8 cellular contexts compared by ENCODE assay signal in the genomic region with DNA sequence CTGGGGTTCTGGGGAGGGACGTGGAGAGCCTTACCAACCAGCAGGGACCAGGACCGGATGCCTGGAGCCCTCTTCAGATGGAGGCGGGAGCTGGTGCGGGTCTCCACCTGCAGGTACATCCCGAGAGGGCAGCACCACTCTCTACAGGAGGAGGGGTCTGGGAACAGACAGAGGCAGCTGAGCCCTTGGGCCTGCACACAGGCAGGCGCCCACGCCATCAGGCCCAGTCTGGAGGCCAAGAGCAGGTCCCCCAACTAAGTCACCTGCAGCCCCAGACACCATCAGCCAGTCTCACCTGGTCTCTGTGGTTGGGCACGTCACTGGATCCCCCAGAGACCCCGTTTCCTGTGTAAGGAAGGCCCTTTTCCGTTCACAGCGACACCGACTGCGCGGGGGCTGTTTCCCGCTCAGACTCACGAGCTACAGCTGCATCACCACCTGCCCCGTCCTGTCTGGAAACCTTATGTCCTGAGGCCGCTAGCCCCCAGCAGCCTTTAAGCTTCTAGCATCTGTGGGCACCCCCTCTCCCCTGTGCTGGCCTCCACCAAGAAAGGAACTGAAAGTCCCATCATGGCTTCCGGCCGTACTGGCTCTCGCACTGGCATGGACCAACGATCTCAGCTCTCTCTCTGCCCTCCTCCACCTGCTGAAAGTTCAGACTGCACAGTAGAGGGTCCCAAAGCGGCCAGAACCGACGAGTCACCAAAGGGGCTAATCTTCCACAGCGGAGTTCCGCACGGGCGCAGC. TPM values are rescaled to one million over a fixed set of nuclear protein-coding genes. Genes with fewer than 3 reads are reported as not detected.
DNase-seq lines count a peak whose midpoint lies in the region; ATAC-seq, FAIRE-seq and TF ChIP-seq lines count a peak whose summit lies in the region.

No MANE protein-coding gene starts in this region.

- peak; percentile 43 for ATAC-seq in GM19023 (IDR thresholded peaks at IDR 0.05; ENCODE audit: unreplicated experiment)
- ATAC-seq in HG03060 (IDR thresholded peaks at IDR 0.05; ENCODE audit: low read depth, unreplicated experiment) = peak; percentile 46
- peak; percentile 76 for ATAC-seq in memory B cell (ENCODE audit: low read depth)
- ATAC-seq in sciatic nerve = no peak

- peak overlapping the region; percentile 80 for H3K27ac Mint-ChIP-seq in astrocyte (ENCODE audit: unreplicated experiment)
- peak overlapping the region; percentile 96 for H3K27ac Mint-ChIP-seq in memory B cell

- DNase-seq in T follicular helper cell (ENCODE audit: low read depth) (peak; percentile 67), astrocyte (ENCODE audit: low read depth) (no peak), memory B cell (ENCODE audit: low spot score in 2 of 2) (peak; percentile 91 to 92), GDM1 (lab: John Stamatoyannopoulos, UW) (no peak), sciatic nerve (ENCODE audit: low spot score) (no peak)
- peak; percentile 44 to 66 for DNase-seq in stimulated activated CD8-positive, alpha-beta memory T cell treated with anti-CD3 and anti-CD28 coated beads, Interleukin-4, amount 100 ng/mL, for 4 hours (ENCODE audit: low read depth in 2 of 2, low spot score in 1 of 2)

- no peaks in the 10 kb centered on the region for H3K36me3 ChIP-seq in astrocyte (ENCODE audit: insufficient read depth, low read length)

- H3K4me3 Mint-ChIP-seq in astrocyte (ENCODE audit: unreplicated experiment) (peak overlapping the region; percentile 89), memory B cell (peak overlapping the region; percentile 86)

- H3K9ac ChIP-seq in astrocyte (ENCODE audit: low read length) = no peak overlapping the region

- H3K9me3 Mint-ChIP-seq in astrocyte (ENCODE audit: unreplicated experiment) (no peaks in the 10 kb centered on the region), memory B cell (no peaks in the 10 kb centered on the region)

- no peak for TF ChIP-seq CTCF in astrocyte (IDR thresholded peaks at IDR 0.05; ENCODE audit: insufficient read depth, low read depth, low read length)

- H3K27ac ChIP-seq in astrocyte (ENCODE audit: low read depth, low read length) = no peak overlapping the region

- intact Hi-C loops in sciatic nerve (cut with DNase I) = no loop called here

- no peaks in the 10 kb centered on the region for H3K27me3 ChIP-seq in astrocyte (ENCODE audit: insufficient read depth, low read length)

- H3K36me3 Mint-ChIP-seq in astrocyte (ENCODE audit: low read depth, unreplicated experiment) (peaks cover 7% of the 10 kb centered on the region), memory B cell (peaks cover 2% of the 10 kb centered on the region)

- H3K9me3 ChIP-seq in astrocyte (ENCODE audit: insufficient read depth, low read depth, low read length) = no peaks in the 10 kb centered on the region

- FAIRE-seq in astrocyte (lab: Jason Lieb, UNC) = no peak

- peak overlapping the region; percentile 84 for H3K4me3 ChIP-seq in astrocyte (ENCODE audit: insufficient read depth, low read depth, low read length)

- H3K27me3 Mint-ChIP-seq in astrocyte (ENCODE audit: low read depth, unreplicated experiment) (no peaks in the 10 kb centered on the region), memory B cell (no peaks in the 10 kb centered on the region)

- H2AFZ ChIP-seq in astrocyte (ENCODE audit: low read depth, low read length) = no peak overlapping the region

- H3K4me1 Mint-ChIP-seq in astrocyte (ENCODE audit: low read depth, unreplicated experiment) = peaks cover 2% of the 10 kb centered on the region
- peaks cover 15% of the 10 kb centered on the region for H3K4me1 Mint-ChIP-seq in memory B cell

- H3K4me2 ChIP-seq in astrocyte (ENCODE audit: low read length) = peak overlapping the region; percentile 83

- peaks cover 21% of the 10 kb centered on the region for H3K4me1 ChIP-seq in astrocyte (ENCODE audit: insufficient read depth, low read length)

- peaks cover 19% of the 10 kb centered on the region for H3K79me2 ChIP-seq in astrocyte (ENCODE audit: insufficient read depth, low read length)

- H4K20me1 ChIP-seq in astrocyte (ENCODE audit: insufficient read depth, low read length) = peaks cover 19% of the 10 kb centered on the region

RNA-seq across cellular contexts. Expression of a gene that starts 1.2 kb away (rescaled TPM):
- total RNA-seq in astrocyte (67.3 and 68.1 TPM in 2 replicates), sciatic nerve (94.5 TPM)

RNA-seq across cellular contexts. Expression of a gene that starts 9.2 kb away (rescaled TPM):
- total RNA-seq in astrocyte (62.8 and 64.4 TPM in 2 replicates), sciatic nerve (55.5 TPM)

RNA-seq across cellular contexts. Expression of a gene that starts 30.9 kb away (rescaled TPM):
- total RNA-seq in astrocyte (20.9 and 21.3 TPM in 2 replicates), sciatic nerve (23.5 TPM)

RNA-seq across cellular contexts. Expression of a gene that starts 31.2 kb away (rescaled TPM):
- total RNA-seq in astrocyte (11.1 and 15.0 TPM in 2 replicates), sciatic nerve (43.2 TPM)

Comparison
In these comparisons a context has a peak if more than half of its experiments do, and no peak if none do; other contexts are left out.
1. DNase-seq: peak in T follicular helper cell (single experiment), memory B cell (2 of 2) and stimulated activated CD8-positive, alpha-beta memory T cell treated with anti-CD3 and anti-CD28 coated beads, Interleukin-4, amount 100 ng/mL, for 4 hours (2 of 2); none in astrocyte (single experiment), GDM1 (single experiment) and sciatic nerve (single experiment).